ENCODE assay signal across 2 cellular contexts in the genomic region with DNA sequence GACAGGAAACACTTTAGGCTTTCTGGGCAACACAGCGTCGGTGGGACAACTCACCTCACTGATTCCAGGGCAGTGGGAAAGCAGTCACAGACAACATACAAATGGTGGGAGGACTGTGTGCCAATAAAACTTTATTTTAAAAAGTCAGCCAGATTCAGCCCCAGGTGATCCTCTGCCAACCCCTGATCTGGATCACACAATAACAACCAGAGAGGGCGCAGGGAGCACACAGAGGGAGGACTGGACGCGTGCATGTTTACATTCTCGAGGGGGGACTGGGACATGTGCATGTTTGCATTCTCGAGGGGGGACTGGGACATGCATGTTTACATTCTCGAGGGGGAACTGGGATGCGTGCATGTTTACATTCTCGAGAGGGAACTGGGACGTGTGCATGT.
TF ChIP-seq lines count a peak whose summit lies in the region.

No MANE protein-coding gene starts in this region.

TF ChIP-seq in A549, 52 proteins besides CTCF, POLR2A, EP300 and RAD21 (continued from another document):
- TF ChIP-seq, protein P1, sequence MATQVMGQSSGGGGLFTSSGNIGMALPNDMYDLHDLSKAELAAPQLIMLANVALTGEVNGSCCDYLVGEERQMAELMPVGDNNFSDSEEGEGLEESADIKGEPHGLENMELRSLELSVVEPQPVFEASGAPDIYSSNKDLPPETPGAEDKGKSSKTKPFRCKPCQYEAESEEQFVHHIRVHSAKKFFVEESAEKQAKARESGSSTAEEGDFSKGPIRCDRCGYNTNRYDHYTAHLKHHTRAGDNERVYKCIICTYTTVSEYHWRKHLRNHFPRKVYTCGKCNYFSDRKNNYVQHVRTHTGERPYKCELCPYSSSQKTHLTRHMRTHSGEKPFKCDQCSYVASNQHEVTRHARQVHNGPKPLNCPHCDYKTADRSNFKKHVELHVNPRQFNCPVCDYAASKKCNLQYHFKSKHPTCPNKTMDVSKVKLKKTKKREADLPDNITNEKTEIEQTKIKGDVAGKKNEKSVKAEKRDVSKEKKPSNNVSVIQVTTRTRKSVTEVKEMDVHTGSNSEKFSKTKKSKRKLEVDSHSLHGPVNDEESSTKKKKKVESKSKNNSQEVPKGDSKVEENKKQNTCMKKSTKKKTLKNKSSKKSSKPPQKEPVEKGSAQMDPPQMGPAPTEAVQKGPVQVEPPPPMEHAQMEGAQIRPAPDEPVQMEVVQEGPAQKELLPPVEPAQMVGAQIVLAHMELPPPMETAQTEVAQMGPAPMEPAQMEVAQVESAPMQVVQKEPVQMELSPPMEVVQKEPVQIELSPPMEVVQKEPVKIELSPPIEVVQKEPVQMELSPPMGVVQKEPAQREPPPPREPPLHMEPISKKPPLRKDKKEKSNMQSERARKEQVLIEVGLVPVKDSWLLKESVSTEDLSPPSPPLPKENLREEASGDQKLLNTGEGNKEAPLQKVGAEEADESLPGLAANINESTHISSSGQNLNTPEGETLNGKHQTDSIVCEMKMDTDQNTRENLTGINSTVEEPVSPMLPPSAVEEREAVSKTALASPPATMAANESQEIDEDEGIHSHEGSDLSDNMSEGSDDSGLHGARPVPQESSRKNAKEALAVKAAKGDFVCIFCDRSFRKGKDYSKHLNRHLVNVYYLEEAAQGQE (IDR thresholded peaks at IDR 0.05): no peak
- TF ChIP-seq CBX8 (IDR thresholded peaks at IDR 0.05) (no peak), HOXA7 (CRISPR knock-in tag; IDR thresholded peaks at IDR 0.05) (no peak)
- TF ChIP-seq, protein P2, sequence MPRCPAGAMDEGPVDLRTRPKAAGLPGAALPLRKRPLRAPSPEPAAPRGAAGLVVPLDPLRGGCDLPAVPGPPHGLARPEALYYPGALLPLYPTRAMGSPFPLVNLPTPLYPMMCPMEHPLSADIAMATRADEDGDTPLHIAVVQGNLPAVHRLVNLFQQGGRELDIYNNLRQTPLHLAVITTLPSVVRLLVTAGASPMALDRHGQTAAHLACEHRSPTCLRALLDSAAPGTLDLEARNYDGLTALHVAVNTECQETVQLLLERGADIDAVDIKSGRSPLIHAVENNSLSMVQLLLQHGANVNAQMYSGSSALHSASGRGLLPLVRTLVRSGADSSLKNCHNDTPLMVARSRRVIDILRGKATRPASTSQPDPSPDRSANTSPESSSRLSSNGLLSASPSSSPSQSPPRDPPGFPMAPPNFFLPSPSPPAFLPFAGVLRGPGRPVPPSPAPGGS (IDR thresholded peaks at IDR 0.05): no peak

TF ChIP-seq in WTC11, 78 proteins besides CTCF, POLR2A, EP300 and RAD21 (continued from another document):
- TF ChIP-seq, protein P3, sequence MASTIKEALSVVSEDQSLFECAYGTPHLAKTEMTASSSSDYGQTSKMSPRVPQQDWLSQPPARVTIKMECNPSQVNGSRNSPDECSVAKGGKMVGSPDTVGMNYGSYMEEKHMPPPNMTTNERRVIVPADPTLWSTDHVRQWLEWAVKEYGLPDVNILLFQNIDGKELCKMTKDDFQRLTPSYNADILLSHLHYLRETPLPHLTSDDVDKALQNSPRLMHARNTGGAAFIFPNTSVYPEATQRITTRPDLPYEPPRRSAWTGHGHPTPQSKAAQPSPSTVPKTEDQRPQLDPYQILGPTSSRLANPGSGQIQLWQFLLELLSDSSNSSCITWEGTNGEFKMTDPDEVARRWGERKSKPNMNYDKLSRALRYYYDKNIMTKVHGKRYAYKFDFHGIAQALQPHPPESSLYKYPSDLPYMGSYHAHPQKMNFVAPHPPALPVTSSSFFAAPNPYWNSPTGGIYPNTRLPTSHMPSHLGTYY (CRISPR knock-in tag; IDR thresholded peaks at IDR 0.05): no peak
- TF ChIP-seq, protein P4, sequence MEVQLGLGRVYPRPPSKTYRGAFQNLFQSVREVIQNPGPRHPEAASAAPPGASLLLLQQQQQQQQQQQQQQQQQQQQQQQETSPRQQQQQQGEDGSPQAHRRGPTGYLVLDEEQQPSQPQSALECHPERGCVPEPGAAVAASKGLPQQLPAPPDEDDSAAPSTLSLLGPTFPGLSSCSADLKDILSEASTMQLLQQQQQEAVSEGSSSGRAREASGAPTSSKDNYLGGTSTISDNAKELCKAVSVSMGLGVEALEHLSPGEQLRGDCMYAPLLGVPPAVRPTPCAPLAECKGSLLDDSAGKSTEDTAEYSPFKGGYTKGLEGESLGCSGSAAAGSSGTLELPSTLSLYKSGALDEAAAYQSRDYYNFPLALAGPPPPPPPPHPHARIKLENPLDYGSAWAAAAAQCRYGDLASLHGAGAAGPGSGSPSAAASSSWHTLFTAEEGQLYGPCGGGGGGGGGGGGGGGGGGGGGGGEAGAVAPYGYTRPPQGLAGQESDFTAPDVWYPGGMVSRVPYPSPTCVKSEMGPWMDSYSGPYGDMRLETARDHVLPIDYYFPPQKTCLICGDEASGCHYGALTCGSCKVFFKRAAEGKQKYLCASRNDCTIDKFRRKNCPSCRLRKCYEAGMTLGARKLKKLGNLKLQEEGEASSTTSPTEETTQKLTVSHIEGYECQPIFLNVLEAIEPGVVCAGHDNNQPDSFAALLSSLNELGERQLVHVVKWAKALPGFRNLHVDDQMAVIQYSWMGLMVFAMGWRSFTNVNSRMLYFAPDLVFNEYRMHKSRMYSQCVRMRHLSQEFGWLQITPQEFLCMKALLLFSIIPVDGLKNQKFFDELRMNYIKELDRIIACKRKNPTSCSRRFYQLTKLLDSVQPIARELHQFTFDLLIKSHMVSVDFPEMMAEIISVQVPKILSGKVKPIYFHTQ (CRISPR knock-in tag; IDR thresholded peaks at IDR 0.05): no peak
TF ChIP-seq in WTC11: peak in this region for 0.
